35 cellular contexts compared by ENCODE assay signal in the genomic region with DNA sequence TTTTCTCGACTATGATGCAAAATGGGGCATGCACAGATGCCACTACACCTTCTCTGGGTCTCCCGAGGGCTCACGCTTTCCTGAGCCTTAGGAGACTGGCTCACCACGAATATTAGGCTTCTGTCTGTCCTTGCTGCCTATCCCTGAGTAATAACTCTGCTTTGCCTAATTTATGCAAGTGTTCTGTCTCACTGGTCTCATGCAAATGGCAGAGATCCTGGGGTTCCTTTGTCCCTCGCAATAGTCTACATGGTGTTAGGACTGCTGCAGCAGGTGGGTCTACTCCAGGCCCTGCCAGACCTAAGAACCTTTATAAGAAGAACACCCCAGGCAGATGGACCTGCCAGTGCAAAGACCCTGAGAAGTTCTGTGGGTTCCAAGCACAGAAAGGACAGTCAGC.
"Had no signal": no experiment of that assay in that cellular context is flagged by ENCODE, and none has a peak within 500 bp of the region (broad histone marks: within the 10 kb centered on the region; RNA-seq: fewer than 3 reads in every experiment).

No MANE protein-coding gene starts in this region.

- H3K4me3 ChIP-seq: adrenal gland, body of pancreas, breast epithelium had no signal

- H3K4me1 ChIP-seq: adrenal gland, body of pancreas, breast epithelium had no signal

- H3K27ac ChIP-seq: adrenal gland, body of pancreas, brain microvascular endothelial cell, breast epithelium, WERI-Rb-1 had no signal

- H3K9me3 ChIP-seq: adrenal gland, body of pancreas, breast epithelium had no signal

- H3K4me1 Mint-ChIP-seq: activated B cell treated with CpG ODN at 0.5 μM for 24 hours; activated T-helper 17 cell treated with anti-CD3 and anti-CD28 coated beads, Interleukin-2, amount 50 U/mL, for 72 hours had no signal

- H3K27me3 Mint-ChIP-seq: activated CD4-positive, alpha-beta memory T cell treated with anti-CD3 and anti-CD28 coated beads for 36 hours; activated CD4-positive, alpha-beta T cell treated with anti-CD3 and anti-CD28 coated beads, Interleukin-2, amount 10 ng/mL, durations not matched to agents 24 days and 14 days; activated CD8-positive, alpha-beta T cell treated with anti-CD3 and anti-CD28 coated beads for 36 hours; activated naive CD8-positive, alpha-beta T cell treated with anti-CD3 and anti-CD28 coated beads for 36 hours had no signal

- H3K27me3 ChIP-seq: adrenal gland, body of pancreas, brain microvascular endothelial cell, breast epithelium had no signal

- H3K27ac Mint-ChIP-seq: activated B cell treated with CpG ODN at 0.5 μM for 24 hours; activated CD4-positive, alpha-beta memory T cell treated with anti-CD3 and anti-CD28 coated beads for 36 hours; activated CD4-positive, alpha-beta T cell treated with anti-CD3 and anti-CD28 coated beads, Interleukin-2, amount 10 ng/mL, durations not matched to agents 24 days and 14 days; activated CD8-positive, alpha-beta T cell treated with anti-CD3 and anti-CD28 coated beads for 36 hours; activated naive CD4-positive, alpha-beta T cell treated with anti-CD3 and anti-CD28 coated beads for 36 hours; activated naive CD4-positive, alpha-beta T cell treated with anti-CD3 and anti-CD28 coated beads, Interleukin-2, amount 50 U/mL, for 72 hours; activated naive CD8-positive, alpha-beta T cell treated with anti-CD3 and anti-CD28 coated beads for 36 hours; activated T-cell treated with anti-CD3 and anti-CD28 coated beads, Interleukin-2, amount 50 U/mL, for 72 hours; activated T-helper 1 cell treated with anti-CD3 and anti-CD28 coated beads, Interleukin-12 subunit alpha, Interleukin-12 subunit beta, Interleukin-2, Interleukin-4 antibody, amounts not matched to agents 30 ng/mL and 10 ng/mL and 1 ng/mL, durations not matched to agents 14 hours and 24 hours and 36 hours; activated T-helper 17 cell treated with anti-CD3 and anti-CD28 coated beads, Interleukin-2, amount 50 U/mL, for 72 hours; T-helper 1 cell treated with Interleukin-12 subunit alpha and Interleukin-12 subunit beta and Interleukin-4 antibody, amounts not matched to agents 30 μg/mL and 1 μg/mL, for 36 hours; T-helper 2 cell treated with Interferon-gamma antibody and Interleukin-4, amounts not matched to agents 5 μg/mL and 100 μg/mL, for 36 hours had no signal

- H3K36me3 ChIP-seq: adrenal gland, brain microvascular endothelial cell, breast epithelium, WERI-Rb-1 had no signal

- H3K4me3 Mint-ChIP-seq: activated B cell treated with CpG ODN at 0.5 μM for 24 hours; activated CD4-positive, alpha-beta memory T cell treated with anti-CD3 and anti-CD28 coated beads for 36 hours; activated CD4-positive, alpha-beta T cell treated with anti-CD3 and anti-CD28 coated beads, Interleukin-2, amount 10 ng/mL, durations not matched to agents 24 days and 14 days; activated CD8-positive, alpha-beta T cell treated with anti-CD3 and anti-CD28 coated beads for 36 hours; activated naive CD4-positive, alpha-beta T cell treated with anti-CD3 and anti-CD28 coated beads for 36 hours; activated naive CD8-positive, alpha-beta T cell treated with anti-CD3 and anti-CD28 coated beads for 36 hours; activated T-cell treated with anti-CD3 and anti-CD28 coated beads, Interleukin-2, amount 50 U/mL, for 4 hours; activated T-cell treated with anti-CD3 and anti-CD28 coated beads, Interleukin-2, amount 50 U/mL, for 72 hours; activated T-helper 1 cell treated with anti-CD3 and anti-CD28 coated beads, Interleukin-12 subunit alpha, Interleukin-12 subunit beta, Interleukin-2, Interleukin-4 antibody, amounts not matched to agents 30 ng/mL and 10 ng/mL and 1 ng/mL, durations not matched to agents 14 hours and 24 hours and 36 hours; activated T-helper 17 cell treated with anti-CD3 and anti-CD28 coated beads, Interleukin-2, amount 50 U/mL, for 72 hours; T-helper 1 cell treated with Interleukin-12 subunit alpha and Interleukin-12 subunit beta and Interleukin-4 antibody, amounts not matched to agents 30 μg/mL and 1 μg/mL, for 36 hours; T-helper 2 cell treated with Interferon-gamma antibody and Interleukin-4, amounts not matched to agents 5 μg/mL and 100 μg/mL, for 36 hours had no signal

- DNase-seq: activated B cell treated with CpG ODN at 0.5 μM for 24 hours; activated CD4-positive, alpha-beta memory T cell treated with anti-CD3 and anti-CD28 coated beads for 36 hours; activated CD4-positive, alpha-beta T cell treated with anti-CD3 and anti-CD28 coated beads for 4 hours; activated CD4-positive, alpha-beta T cell treated with anti-CD3 and anti-CD28 coated beads, Interleukin-2, amount 10 ng/mL, durations not matched to agents 24 days and 14 days; activated CD4-positive, alpha-beta T cell treated with anti-CD3 and anti-CD28 coated beads, Interleukin-2, amount 50 U/mL, for 1 hour; activated CD4-positive, alpha-beta T cell treated with anti-CD3 and anti-CD28 coated beads, Interleukin-2, amount 50 U/mL, for 4 hours; activated CD4-positive, CD25-positive, alpha-beta regulatory T cell treated with anti-CD3 and anti-CD28 coated beads, Interleukin-2, amount 50 U/mL, for 72 hours; activated CD8-positive, alpha-beta memory T cell treated with anti-CD3 and anti-CD28 coated beads, Interleukin-2, amount 50 U/mL, for 4 hours; activated CD8-positive, alpha-beta T cell treated with anti-CD3 and anti-CD28 coated beads for 36 hours; activated effector memory CD4-positive, alpha-beta T cell treated with anti-CD3 and anti-CD28 coated beads, Interleukin-2, amount 50 U/mL, for 16 hours; activated gamma-delta T cell treated with Interleukin-2 at 50 U/mL for 16 hours; activated naive CD4-positive, alpha-beta T cell; activated naive CD4-positive, alpha-beta T cell treated with anti-CD3 and anti-CD28 coated beads for 36 hours; activated naive CD4-positive, alpha-beta T cell treated with anti-CD3 and anti-CD28 coated beads, Interleukin-2, amount 50 U/mL, for 16 hours; activated naive CD8-positive, alpha-beta T cell treated with anti-CD3 and anti-CD28 coated beads for 36 hours; activated T-cell treated with anti-CD3 and anti-CD28 coated beads for 4 hours; activated T-cell treated with anti-CD3 and anti-CD28 coated beads, Interleukin-2, amount 50 U/mL, for 1 hour; activated T-cell treated with anti-CD3 and anti-CD28 coated beads, Interleukin-2, amount 50 U/mL, for 4 hours; activated T-cell treated with anti-CD3 and anti-CD28 coated beads, Interleukin-2, amount 50 U/mL, for 72 hours; adrenal gland; amniotic stem cell; aorta; body of pancreas; brain microvascular endothelial cell; central memory CD4-positive, alpha-beta T cell; T-helper 1 cell; T-helper 2 cell; T-helper 9 cell; WERI-Rb-1 had no signal

- ATAC-seq: activated CD8-positive, alpha-beta T cell treated with anti-CD3 and anti-CD28 coated beads for 36 hours; activated naive CD4-positive, alpha-beta T cell treated with anti-CD3 and anti-CD28 coated beads, Interleukin-2, amount 50 U/mL, for 72 hours; activated T-cell treated with anti-CD3 and anti-CD28 coated beads, Interleukin-2, amount 50 U/mL, for 4 hours; activated T-cell treated with anti-CD3 and anti-CD28 coated beads, Interleukin-2, amount 50 U/mL, for 72 hours; activated T-helper 17 cell treated with anti-CD3 and anti-CD28 coated beads, Interleukin-2, amount 50 U/mL, for 72 hours; body of pancreas had no signal
